1 cellular context compared by ENCODE assay signal in genomic region chr17:44123356-44124117, GRCh38.
TF ChIP-seq lines count a peak whose summit lies in the region.

TSS of gene HDAC5 (minus strand) at chr17:44123641. CDS start at chr17:44117515, 6,126 bp downstream.

TF ChIP-seq in K562, 482 proteins besides CTCF, POLR2A, EP300 and RAD21 (continued from another document and continues in another):
- no peak for TF ChIP-seq CHD7 (IDR thresholded peaks at IDR 0.05; ENCODE audit: low read depth, low read length)
- peak; percentile 50; the same call in 1 of the 2 replicates for TF ChIP-seq DEAF1 (CRISPR knock-in tag; IDR thresholded peaks at IDR 0.05)
- no peak for TF ChIP-seq ZNF57 (CRISPR knock-in tag; IDR thresholded peaks at IDR 0.05)
- peak; percentile 81 for TF ChIP-seq IRF9 (tag; IDR thresholded peaks at IDR 0.05)
- no peak for TF ChIP-seq ZNF232 (CRISPR knock-in tag; IDR thresholded peaks at IDR 0.05)
- 0 out of 2 replicates have a peak, but pooled peaks have one; percentile 45 for TF ChIP-seq BCOR (IDR thresholded peaks at IDR 0.05)
- peak; percentile 84 for TF ChIP-seq SMARCA4 (IDR thresholded peaks at IDR 0.05)
- no peak for TF ChIP-seq CEBPZ (IDR thresholded peaks at IDR 0.05; ENCODE audit: borderline replicate concordance, low read depth, low read length)
- TF ChIP-seq POLR2AphosphoS5 (IDR thresholded peaks at IDR 0.05; ENCODE audit: control insufficient read depth, insufficient read depth, low read depth, low read length): peak; percentile 41; the same call in 1 of the 2 replicates
- 0 out of 4 replicates have a peak, but pooled peaks of 1 of the 2 experiments have one; percentile 18 for TF ChIP-seq NRF1 (conservative IDR thresholded peaks at IDR 0.05 in 1 of 2, IDR thresholded peaks at IDR 0.05 in 1 of 2)
- no peak for TF ChIP-seq ESRRB (CRISPR knock-in tag; IDR thresholded peaks at IDR 0.05; ENCODE audit: borderline replicate concordance)
- no peak for TF ChIP-seq NCOA2 (IDR thresholded peaks at IDR 0.05; ENCODE audit: partially characterized antibody in 2 of 2)
- TF ChIP-seq ARNT (IDR thresholded peaks at IDR 0.05): 0 out of 4 replicates have a peak, but pooled peaks of 1 of the 2 experiments have one; percentile 78
- TF ChIP-seq ATF6 (CRISPR knock-in tag; IDR thresholded peaks at IDR 0.05): no peak
- no peak for TF ChIP-seq PHB2 (IDR thresholded peaks at IDR 0.05; ENCODE audit: low read depth)
- TF ChIP-seq MXI1 (IDR thresholded peaks at IDR 0.05; ENCODE audit: low read depth, low read length): peak; percentile 73; the same call in 1 of the 2 replicates
- no peak for TF ChIP-seq ZNF551 (CRISPR knock-in tag; IDR thresholded peaks at IDR 0.05)
- TF ChIP-seq PTTG1 (tag; IDR thresholded peaks at IDR 0.05; ENCODE audit: low read depth): no peak
- no peak for TF ChIP-seq ETV6 (IDR thresholded peaks at IDR 0.05; ENCODE audit: borderline replicate concordance in 1 of 2, low read depth in 2 of 2, low read length in 1 of 2)
- no peak for TF ChIP-seq ETV6 (CRISPR knock-in tag; IDR thresholded peaks at IDR 0.05; ENCODE audit: borderline replicate concordance)
- TF ChIP-seq MEF2A (IDR thresholded peaks at IDR 0.05; ENCODE audit: control insufficient read depth, low read depth, low read length): peak; percentile 87
- no peak for TF ChIP-seq ZNF282 (CRISPR knock-in tag; IDR thresholded peaks at IDR 0.05)
- TF ChIP-seq NEUROD1 (IDR thresholded peaks at IDR 0.05; ENCODE audit: borderline replicate concordance, low read depth, low read length, partially characterized antibody): peak; percentile 72
- TF ChIP-seq ZBTB43 (CRISPR knock-in tag; IDR thresholded peaks at IDR 0.05): no peak
- no peak for TF ChIP-seq ZBTB26 (CRISPR knock-in tag; IDR thresholded peaks at IDR 0.05)
- TF ChIP-seq NCOA1 (IDR thresholded peaks at IDR 0.05; ENCODE audit: low read depth): no peak
- no peak for TF ChIP-seq TCF3 (CRISPR knock-in tag; IDR thresholded peaks at IDR 0.05)
- TF ChIP-seq SRSF3 (IDR thresholded peaks at IDR 0.05; ENCODE audit: insufficient read depth, low read length): no peak
- TF ChIP-seq LARP7 (IDR thresholded peaks at IDR 0.05): no peak
- TF ChIP-seq TRIM25 (IDR thresholded peaks at IDR 0.05; ENCODE audit: borderline replicate concordance): no peak
- TF ChIP-seq TCFL5 (CRISPR knock-in tag; conservative IDR thresholded peaks at IDR 0.05): no peak
